Comparison of ENCODE assay signal across 30 cellular contexts in the genomic region with DNA sequence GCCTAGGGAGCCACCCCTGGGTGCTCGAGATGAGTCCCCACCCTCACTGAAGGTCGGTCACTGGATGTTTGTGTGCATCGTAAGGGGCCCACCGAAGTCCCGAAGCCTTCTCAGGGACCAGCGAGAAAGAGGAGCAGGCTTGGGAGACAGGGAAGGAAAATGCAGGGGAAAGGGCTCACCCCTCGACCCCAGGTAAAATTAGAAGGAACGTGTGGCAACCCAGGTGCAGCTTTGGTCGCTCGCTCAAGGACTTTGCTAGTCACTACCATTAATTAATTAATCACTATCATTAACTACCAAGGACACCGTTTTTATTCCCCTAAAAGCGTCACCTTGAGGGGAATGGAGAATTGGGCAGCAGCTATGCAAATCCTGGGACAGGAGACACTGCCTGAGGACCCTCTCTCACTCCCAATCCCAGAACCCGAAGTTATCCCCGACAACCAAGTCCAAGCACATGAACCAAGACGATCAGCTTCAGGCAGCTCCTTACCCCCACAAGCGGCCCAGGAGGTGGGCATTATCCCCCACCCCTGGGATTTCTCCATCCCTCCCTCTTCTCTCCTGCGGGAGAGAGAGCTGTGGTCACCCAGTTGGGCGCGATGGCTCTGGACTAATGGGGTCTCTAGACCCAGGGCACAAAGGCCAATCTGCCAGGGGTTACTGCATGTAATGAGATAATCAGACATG. TPM values are rescaled to one million over a fixed set of nuclear protein-coding genes. Genes with fewer than 3 reads are reported as not detected.
A peak's percentile ranks its signal among the peaks of the same experiment; 100 is the strongest.
DNase-seq lines count a peak whose midpoint lies in the region; ATAC-seq and TF ChIP-seq lines count a peak whose summit lies in the region.
"Had no signal": no experiment of that assay in that cellular context is flagged by ENCODE, and none has a peak within 500 bp of the region (broad histone marks: within the 10 kb centered on the region; RNA-seq: fewer than 3 reads in every experiment).

No MANE protein-coding gene starts in this region.

- H2AFZ ChIP-seq in SK-N-SH (ENCODE audit: low read depth) = no peak overlapping the region

- 12% methylated on average over 19 of the region's 19 CpGs for WGBS in SK-N-SH (ENCODE audit: low lambda C conversion rate)

- no peak for ATAC-seq in SK-N-SH treated with all-trans-retinoic acid at 6 μM for 48 hours
- ATAC-seq: activated CD4-positive, alpha-beta T cell treated with anti-CD3 and anti-CD28 coated beads for 36 hours; left ventricle myocardium superior had no signal

- H3K9me2 ChIP-seq in SK-N-SH = no peaks in the 10 kb centered on the region

- peaks cover 98% of the 10 kb centered on the region for H3K27me3 ChIP-seq in SK-N-SH (ENCODE audit: insufficient read depth)
- H3K27me3 ChIP-seq in iPS-15b (ENCODE audit: control insufficient read depth, insufficient read depth, low read length) = peaks cover 98% of the 10 kb centered on the region
- H3K27me3 ChIP-seq in skeletal muscle satellite cell (ENCODE audit: control insufficient read depth, insufficient read depth, low read length) = no peaks in the 10 kb centered on the region

- no peaks in the 10 kb centered on the region for H3K79me2 ChIP-seq in SK-N-SH (ENCODE audit: insufficient read depth)

- CTCF ChIA-PET in SK-N-SH (lab: Yijun Ruan, JAX) (interaction anchor here (1.1 kb wide), 1 partner anchor 64 kb away, joined by 3 read pairs; no protein-coding TSS in a partner anchor), RWPE1 (lab: Yijun Ruan, JAX) (interaction anchor here (0.6 kb wide), 1 partner anchor 323 kb away, joined by 3 read pairs; no protein-coding TSS in a partner anchor)

- no peak for TF ChIP-seq CTCF in SK-N-SH (IDR thresholded peaks at IDR 0.05)
- no peak for TF ChIP-seq CTCF in RWPE1 (conservative IDR thresholded peaks at IDR 0.05; ENCODE audit: low read depth)

- H3K36me3 ChIP-seq in SK-N-SH (replicated peaks in 1 of 2; ENCODE audit: control insufficient read depth in 1 of 2, insufficient read depth in 2 of 2, low read length in 1 of 2) = no peaks in the 10 kb centered on the region
- no peaks in the 10 kb centered on the region for H3K36me3 ChIP-seq in iPS-15b (ENCODE audit: control insufficient read depth, insufficient read depth, low read length)
- H3K36me3 ChIP-seq in skeletal muscle satellite cell (ENCODE audit: insufficient read depth, low read length) = no peaks in the 10 kb centered on the region
- H3K36me3 ChIP-seq: breast epithelium, neutrophil, prostate gland, transverse colon had no signal

- TF ChIP-seq RAD21 in SK-N-SH (IDR thresholded peaks at IDR 0.05; ENCODE audit: low read length) = no peak

- no peaks in the 10 kb centered on the region; a peak in 1 of 4 replicates for H3K4me1 ChIP-seq in SK-N-SH (ENCODE audit: control insufficient read depth in 1 of 2, insufficient read depth in 2 of 2, low read depth in 1 of 2, low read length in 1 of 2)
- no peaks in the 10 kb centered on the region for H3K4me1 ChIP-seq in iPS-15b (ENCODE audit: control insufficient read depth, insufficient read depth, low read length)
- H3K4me1 ChIP-seq in skeletal muscle satellite cell (ENCODE audit: control insufficient read depth, insufficient read depth, low read length) = peaks cover 27% of the 10 kb centered on the region
- H3K4me1 ChIP-seq: Caco-2 had no signal

- H4K20me1 ChIP-seq in SK-N-SH (ENCODE audit: insufficient read depth) = peaks cover 23% of the 10 kb centered on the region; the same call in 1 of the 2 replicates

- H3F3A ChIP-seq in SK-N-SH (replicated peaks; ENCODE audit: insufficient read depth) = no peaks in the 10 kb centered on the region

- no peaks in the 10 kb centered on the region for H3K9me3 ChIP-seq in SK-N-SH
- no peaks in the 10 kb centered on the region for H3K9me3 ChIP-seq in iPS-15b (ENCODE audit: control insufficient read depth, insufficient read depth, low read length)
- no peaks in the 10 kb centered on the region for H3K9me3 ChIP-seq in skeletal muscle satellite cell (replicated peaks; ENCODE audit: low read length)
- H3K9me3 ChIP-seq: breast epithelium, Caco-2, neutrophil, prostate gland, transverse colon had no signal

- POLR2A ChIA-PET in SK-N-SH (lab: Yijun Ruan, JAX) = no interaction called here
- POLR2A ChIA-PET in RWPE1 (lab: Yijun Ruan, JAX; ENCODE audit: low non-redundant PET) = no interaction called here

- H3K27ac ChIP-seq in SK-N-SH (ENCODE audit: low read depth in 2 of 2, low read length in 1 of 2) (no peak overlapping the region), RWPE1 (peak overlapping the region; percentile 87)
- H3K27ac ChIP-seq: 22Rv1, breast epithelium, C4-2B, neutrophil, prostate gland, transverse colon had no signal

- H3K9ac ChIP-seq in SK-N-SH = no peak overlapping the region
- no peak overlapping the region for H3K9ac ChIP-seq in iPS-15b (ENCODE audit: low read depth, low read length)
- peak overlapping the region; percentile 94 for H3K9ac ChIP-seq in skeletal muscle satellite cell (ENCODE audit: low read depth, low read length)

- no peak for TF ChIP-seq EP300 in SK-N-SH (IDR thresholded peaks at IDR 0.05; ENCODE audit: borderline replicate concordance in 1 of 2, low read depth in 1 of 2, low read length in 1 of 2)

- no peak overlapping the region for H3K4me3 ChIP-seq in SK-N-SH (ENCODE audit: low read depth in 2 of 2, low read length in 1 of 2)
- peak overlapping the region; percentile 27 for H3K4me3 ChIP-seq in iPS-15b (ENCODE audit: low read depth, low read length)
- peak overlapping the region; percentile 80 for H3K4me3 ChIP-seq in skeletal muscle satellite cell (ENCODE audit: low read length)
- H3K4me3 ChIP-seq: breast epithelium, prostate gland, transverse colon had no signal

- DNase-seq in SK-N-SH (peak; percentile 33), RWPE1 (ENCODE audit: low spot score) (no peak), dermis blood vessel endothelial cell (no peak), T-helper 9 cell (no peak), COLO668 (lab: John Stamatoyannopoulos, UW; ENCODE audit: unreplicated experiment) (no peak)
- DNase-seq: activated CD4-positive, alpha-beta T cell treated with anti-CD3 and anti-CD28 coated beads for 36 hours; activated effector memory CD4-positive, alpha-beta T cell treated with Interleukin-2 at 50 U/mL for 16 hours; activated T-cell treated with anti-CD3 and anti-CD28 coated beads, Interleukin-2, amount 50 U/mL, for 1 hour; Caco-2; DMS53; KBM-7; left ventricle myocardium superior; NCI-H1092 treated with DMSO at 0.1 percent for 48 hours; NCI-H187 treated with DMSO at 0.1 percent for 48 hours; NCI-H510A; RPMI8226; stimulated activated CD4-positive, alpha-beta T cell treated with anti-CD3 and anti-CD28 coated beads, Interleukin-4, amount 100 ng/mL, for 24 hours; T-helper 2 cell; transverse colon had no signal

- H3K4me2 ChIP-seq in SK-N-SH (no peak overlapping the region), skeletal muscle satellite cell (ENCODE audit: low read length) (peak overlapping the region; percentile 99)

TF ChIP-seq in SK-N-SH, 30 proteins besides CTCF, POLR2A, EP300 and RAD21:
- peak; percentile 70; the same call in 1 of the 2 replicates for TF ChIP-seq EZH2phosphoT487 (IDR thresholded peaks at IDR 0.05; ENCODE audit: borderline replicate concordance, low read depth)
- TF ChIP-seq NFIC (IDR thresholded peaks at IDR 0.05; ENCODE audit: borderline replicate concordance) = no peak

TF ChIP-seq in SK-N-SH treated with all-trans-retinoic acid at 6 μM for 48 hours, 23 proteins besides CTCF, POLR2A, EP300 and RAD21:
- TF ChIP-seq ZNF8 (CRISPR knock-in tag; IDR thresholded peaks at IDR 0.05) = no peak
TF ChIP-seq in SK-N-SH treated with all-trans-retinoic acid at 6 μM for 48 hours: peak in this region for 0.

RNA-seq across cellular contexts. Expression of a gene that starts 4.2 kb away (rescaled TPM):
- not detected in 2 replicates for polyA plus RNA-seq in SK-N-SH (2012; rRNA removed)
- polyA plus RNA-seq in SK-N-SH (2012; cell fraction: cytosol; rRNA removed) = not detected in 2 replicates
- polyA plus RNA-seq in SK-N-SH (2012; cell fraction: nucleus; rRNA removed) = not detected in 2 replicates
- total RNA-seq in skeletal muscle satellite cell (2012; rRNA removed) = under 0.01 and 0.25 TPM in 2 replicates
- total RNA-seq in dermis blood vessel endothelial cell = under 0.01 and 0.05 TPM in 2 replicates
- total RNA-seq: activated CD8-positive, alpha-beta memory T cell treated with anti-CD3 and anti-CD28 coated beads for 36 hours; endothelial cell of umbilical vein; left ventricle myocardium superior; mesenteric fat pad had no signal
- polyA plus RNA-seq: endothelial cell of umbilical vein had no signal

Comparison
In these comparisons a context has a peak if more than half of its experiments do, and no peak if none do; other contexts are left out.
1. H3K4me3 ChIP-seq: peak in iPS-15b (single experiment) and skeletal muscle satellite cell (single experiment); none in SK-N-SH (0 of 2).